ENCODE assay signal across 8 cellular contexts in the genomic region with DNA sequence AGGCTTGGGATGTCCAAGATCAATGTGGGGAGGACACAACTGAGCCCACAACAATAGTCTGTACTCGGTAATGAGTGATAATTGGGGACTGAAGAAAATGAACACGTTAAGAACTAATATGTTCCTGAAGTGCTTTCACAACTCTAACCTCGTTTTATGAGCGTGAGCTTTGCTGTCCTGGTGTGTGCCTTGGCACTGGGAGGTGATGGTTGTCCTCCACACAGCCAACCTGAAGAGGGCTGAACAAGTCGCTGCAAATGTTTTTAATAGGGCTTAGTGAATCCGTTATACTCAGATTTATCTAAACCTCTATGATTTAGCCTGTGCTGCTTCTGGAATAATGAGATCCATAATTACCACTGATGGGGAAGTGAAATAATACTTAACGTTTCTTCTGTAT.
DNase-seq lines count a peak whose midpoint lies in the region; ATAC-seq and TF ChIP-seq lines count a peak whose summit lies in the region.
"Not testable (repeated sequence)": the region's sequence is repeated elsewhere in the genome, so short reads cannot be mapped to it uniquely, and the experiment has no call there.

No MANE protein-coding gene starts in this region.

- H3K9ac ChIP-seq in OCI-LY3 (ENCODE audit: low read length): peak overlapping the region; percentile 72; the same call in 1 of the 2 replicates
- not testable (repeated sequence) for H3K9ac ChIP-seq in mesendoderm (ENCODE audit: low read length)

- no CpG with 5 or more reads among the region's 7 CpGs for WGBS in mesendoderm (ENCODE audit: extremely low coverage, insufficient coverage, low lambda C conversion rate)

- TF ChIP-seq CTCF in Caco-2 (IDR thresholded peaks at IDR 0.05; ENCODE audit: insufficient read depth in 1 of 2, low read depth in 1 of 2, low read length in 1 of 2, severe bottlenecking in 1 of 2, unreplicated experiment in 1 of 2); OCI-LY3 (IDR thresholded peaks at IDR 0.05; ENCODE audit: low read depth, low read length): not testable (repeated sequence)

- H3K36me3 ChIP-seq in Caco-2 (ENCODE audit: control insufficient read depth, insufficient read depth, low read length); OCI-LY3 (replicated peaks; ENCODE audit: low read depth, low read length); mesendoderm (ENCODE audit: control insufficient read depth, insufficient read depth, low read length): not testable (repeated sequence)

- H3K4ac ChIP-seq in mesendoderm (ENCODE audit: low read depth, low read length): not testable (repeated sequence)

- not testable (repeated sequence) for H3K18ac ChIP-seq in mesendoderm (ENCODE audit: low read length)

- peak overlapping the region; percentile 59; the same call in 1 of the 2 replicates for H3K27ac ChIP-seq in OCI-LY3 (ENCODE audit: low read length)
- H3K27ac ChIP-seq in mesendoderm (ENCODE audit: low read depth, low read length): not testable (repeated sequence)

- DNase-seq in Caco-2; activated T-helper 1 cell treated with anti-CD3 and anti-CD28 coated beads, Interleukin-12 subunit alpha, Interleukin-12 subunit beta, Interleukin-2, Interleukin-4 antibody, amounts not matched to agents 30 ng/mL and 10 ng/mL and 1 ng/mL, durations not matched to agents 14 hours and 24 hours and 36 hours (ENCODE audit: low spot score); mesendoderm; stimulated activated naive B cell treated with anti-CD40 and anti-IgM and Interleukin-4, amounts not matched to agents 10 μg/mL and 1 μg/mL and 100 μg/mL, for 72 hours: not testable (repeated sequence)

- not testable (repeated sequence) for H2AK5ac ChIP-seq in mesendoderm (ENCODE audit: low read length)

- H3K36me3 Mint-ChIP-seq in Caco-2 (ENCODE audit: insufficient read depth, unreplicated experiment); activated T-helper 1 cell treated with anti-CD3 and anti-CD28 coated beads, Interleukin-12 subunit alpha, Interleukin-12 subunit beta, Interleukin-2, Interleukin-4 antibody, amounts not matched to agents 30 ng/mL and 10 ng/mL and 1 ng/mL, durations not matched to agents 14 hours and 24 hours and 36 hours (ENCODE audit: low read depth); dendritic cell treated with granulocyte-macrophage colony-stimulating factor and Interleukin-4, amounts not matched to agents 40 ng/mL and 50 ng/mL, for 4 days (ENCODE audit: low read depth); stimulated activated naive B cell treated with anti-CD40 and anti-IgM and Interleukin-4, amounts not matched to agents 10 μg/mL and 1 μg/mL and 100 μg/mL, for 72 hours: not testable (repeated sequence)

- not testable (repeated sequence) for H3K4me1 ChIP-seq in Caco-2; OCI-LY3 (ENCODE audit: low read length); mesendoderm (ENCODE audit: control insufficient read depth, low read depth, low read length)

- intact Hi-C loops in Caco-2 (cut with micrococcal nuclease; ENCODE audit: unreplicated experiment); activated T-helper 1 cell treated with anti-CD3 and anti-CD28 coated beads, Interleukin-12 subunit alpha, Interleukin-12 subunit beta, Interleukin-2, Interleukin-4 antibody, amounts not matched to agents 30 ng/mL and 10 ng/mL and 1 ng/mL, durations not matched to agents 14 hours and 24 hours and 36 hours (cut with micrococcal nuclease); dendritic cell treated with granulocyte-macrophage colony-stimulating factor and Interleukin-4, amounts not matched to agents 40 ng/mL and 50 ng/mL, for 4 days (cut with micrococcal nuclease): not testable (repeated sequence)

- H3K4me2 ChIP-seq in OCI-LY3 (ENCODE audit: low read length): peak overlapping the region; percentile 46
- not testable (repeated sequence) for H3K4me2 ChIP-seq in mesendoderm (ENCODE audit: low read length)

- not testable (repeated sequence) for H2BK120ac ChIP-seq in mesendoderm (ENCODE audit: low read depth, low read length)

- POLR2A ChIA-PET in Caco-2 (lab: Charles Lee): not testable (repeated sequence)

- not testable (repeated sequence) for H3K79me2 ChIP-seq in OCI-LY3 (ENCODE audit: low read length); mesendoderm (ENCODE audit: control insufficient read depth, insufficient read depth, low read length)

- H2AFZ ChIP-seq in OCI-LY3 (ENCODE audit: low read depth, low read length): not testable (repeated sequence)

- ATAC-seq in GM21381 (IDR thresholded peaks at IDR 0.05; ENCODE audit: unreplicated experiment): peak; percentile 14
- peak; percentile 9 for ATAC-seq in HG03196 (IDR thresholded peaks at IDR 0.05; ENCODE audit: unreplicated experiment)
- peak in 1 of 2 donors; percentile 7 for ATAC-seq in stimulated activated naive B cell treated with anti-CD40 and anti-IgM and Interleukin-4, amounts not matched to agents 10 μg/mL and 1 μg/mL and 100 μg/mL, for 72 hours (replicated peaks)

- H3K9me3 Mint-ChIP-seq in Caco-2 (ENCODE audit: unreplicated experiment); activated T-helper 1 cell treated with anti-CD3 and anti-CD28 coated beads, Interleukin-12 subunit alpha, Interleukin-12 subunit beta, Interleukin-2, Interleukin-4 antibody, amounts not matched to agents 30 ng/mL and 10 ng/mL and 1 ng/mL, durations not matched to agents 14 hours and 24 hours and 36 hours; dendritic cell treated with granulocyte-macrophage colony-stimulating factor and Interleukin-4, amounts not matched to agents 40 ng/mL and 50 ng/mL, for 4 days; stimulated activated naive B cell treated with anti-CD40 and anti-IgM and Interleukin-4, amounts not matched to agents 10 μg/mL and 1 μg/mL and 100 μg/mL, for 72 hours: not testable (repeated sequence)

- not testable (repeated sequence) for H4K20me1 ChIP-seq in OCI-LY3 (ENCODE audit: insufficient read depth, low read length)

- H3K23ac ChIP-seq in mesendoderm (ENCODE audit: low read length): not testable (repeated sequence)

- not testable (repeated sequence) for H3K9me3 ChIP-seq in Caco-2; OCI-LY3 (ENCODE audit: insufficient read depth, low read length)

- H4K5ac ChIP-seq in mesendoderm (ENCODE audit: low read length): not testable (repeated sequence)

- H3K4me3 Mint-ChIP-seq in Caco-2 (ENCODE audit: unreplicated experiment): peak overlapping the region; percentile 99
- H3K4me3 Mint-ChIP-seq in activated T-helper 1 cell treated with anti-CD3 and anti-CD28 coated beads, Interleukin-12 subunit alpha, Interleukin-12 subunit beta, Interleukin-2, Interleukin-4 antibody, amounts not matched to agents 30 ng/mL and 10 ng/mL and 1 ng/mL, durations not matched to agents 14 hours and 24 hours and 36 hours: peak overlapping the region; percentile 66
- peak overlapping the region; percentile 89 for H3K4me3 Mint-ChIP-seq in dendritic cell treated with granulocyte-macrophage colony-stimulating factor and Interleukin-4, amounts not matched to agents 40 ng/mL and 50 ng/mL, for 4 days
- peak overlapping the region; percentile 98 to 99 for H3K4me3 Mint-ChIP-seq in stimulated activated naive B cell treated with anti-CD40 and anti-IgM and Interleukin-4, amounts not matched to agents 10 μg/mL and 1 μg/mL and 100 μg/mL, for 72 hours

- not testable (repeated sequence) for H4K8ac ChIP-seq in mesendoderm (ENCODE audit: low read depth, low read length)

- not testable (repeated sequence) for H3K27me3 Mint-ChIP-seq in Caco-2 (ENCODE audit: insufficient read depth, unreplicated experiment); dendritic cell treated with granulocyte-macrophage colony-stimulating factor and Interleukin-4, amounts not matched to agents 40 ng/mL and 50 ng/mL, for 4 days; stimulated activated naive B cell treated with anti-CD40 and anti-IgM and Interleukin-4, amounts not matched to agents 10 μg/mL and 1 μg/mL and 100 μg/mL, for 72 hours
- peaks cover 12% of the 10 kb centered on the region for H3K27me3 Mint-ChIP-seq in activated T-helper 1 cell treated with anti-CD3 and anti-CD28 coated beads, Interleukin-12 subunit alpha, Interleukin-12 subunit beta, Interleukin-2, Interleukin-4 antibody, amounts not matched to agents 30 ng/mL and 10 ng/mL and 1 ng/mL, durations not matched to agents 14 hours and 24 hours and 36 hours (ENCODE audit: insufficient read depth)

- not testable (repeated sequence) for H3K4me1 Mint-ChIP-seq in Caco-2 (ENCODE audit: low read depth, unreplicated experiment); activated T-helper 1 cell treated with anti-CD3 and anti-CD28 coated beads, Interleukin-12 subunit alpha, Interleukin-12 subunit beta, Interleukin-2, Interleukin-4 antibody, amounts not matched to agents 30 ng/mL and 10 ng/mL and 1 ng/mL, durations not matched to agents 14 hours and 24 hours and 36 hours (ENCODE audit: low read depth); dendritic cell treated with granulocyte-macrophage colony-stimulating factor and Interleukin-4, amounts not matched to agents 40 ng/mL and 50 ng/mL, for 4 days (ENCODE audit: low read depth); stimulated activated naive B cell treated with anti-CD40 and anti-IgM and Interleukin-4, amounts not matched to agents 10 μg/mL and 1 μg/mL and 100 μg/mL, for 72 hours

- not testable (repeated sequence) for H2BK15ac ChIP-seq in mesendoderm (replicated peaks; ENCODE audit: low read depth)

- CTCF ChIA-PET in Caco-2 (lab: Charles Lee): not testable (repeated sequence)

- not testable (repeated sequence) for H3K27me3 ChIP-seq in Caco-2 (replicated peaks; ENCODE audit: control insufficient read depth, insufficient read depth, low read length); OCI-LY3 (ENCODE audit: low read depth, low read length); mesendoderm (ENCODE audit: insufficient read depth, low read length, poor library complexity)

- H3K79me1 ChIP-seq in mesendoderm (ENCODE audit: low read length): not testable (repeated sequence)

- H3K27ac Mint-ChIP-seq in Caco-2 (ENCODE audit: unreplicated experiment): peak overlapping the region; percentile 97
- not testable (repeated sequence) for H3K27ac Mint-ChIP-seq in activated T-helper 1 cell treated with anti-CD3 and anti-CD28 coated beads, Interleukin-12 subunit alpha, Interleukin-12 subunit beta, Interleukin-2, Interleukin-4 antibody, amounts not matched to agents 30 ng/mL and 10 ng/mL and 1 ng/mL, durations not matched to agents 14 hours and 24 hours and 36 hours; dendritic cell treated with granulocyte-macrophage colony-stimulating factor and Interleukin-4, amounts not matched to agents 40 ng/mL and 50 ng/mL, for 4 days; stimulated activated naive B cell treated with anti-CD40 and anti-IgM and Interleukin-4, amounts not matched to agents 10 μg/mL and 1 μg/mL and 100 μg/mL, for 72 hours

- H3K56ac ChIP-seq in mesendoderm (ENCODE audit: low read length): peak overlapping the region; percentile 56

- H3K4me3 ChIP-seq in Caco-2 (ENCODE audit: low read depth, low read length): peak overlapping the region; percentile 87
- peak overlapping the region; percentile 80 for H3K4me3 ChIP-seq in OCI-LY3 (ENCODE audit: low read length)
- H3K4me3 ChIP-seq in mesendoderm (ENCODE audit: low read length): not testable (repeated sequence)

- BruUV-seq in Caco-2 (replicated peaks; lab: Mats Ljungman, UMichigan): not testable (repeated sequence)

- H2BK5ac ChIP-seq in mesendoderm (ENCODE audit: low read length): not testable (repeated sequence)
